ENCODE assay signal across 1 cellular context in the genomic region with DNA sequence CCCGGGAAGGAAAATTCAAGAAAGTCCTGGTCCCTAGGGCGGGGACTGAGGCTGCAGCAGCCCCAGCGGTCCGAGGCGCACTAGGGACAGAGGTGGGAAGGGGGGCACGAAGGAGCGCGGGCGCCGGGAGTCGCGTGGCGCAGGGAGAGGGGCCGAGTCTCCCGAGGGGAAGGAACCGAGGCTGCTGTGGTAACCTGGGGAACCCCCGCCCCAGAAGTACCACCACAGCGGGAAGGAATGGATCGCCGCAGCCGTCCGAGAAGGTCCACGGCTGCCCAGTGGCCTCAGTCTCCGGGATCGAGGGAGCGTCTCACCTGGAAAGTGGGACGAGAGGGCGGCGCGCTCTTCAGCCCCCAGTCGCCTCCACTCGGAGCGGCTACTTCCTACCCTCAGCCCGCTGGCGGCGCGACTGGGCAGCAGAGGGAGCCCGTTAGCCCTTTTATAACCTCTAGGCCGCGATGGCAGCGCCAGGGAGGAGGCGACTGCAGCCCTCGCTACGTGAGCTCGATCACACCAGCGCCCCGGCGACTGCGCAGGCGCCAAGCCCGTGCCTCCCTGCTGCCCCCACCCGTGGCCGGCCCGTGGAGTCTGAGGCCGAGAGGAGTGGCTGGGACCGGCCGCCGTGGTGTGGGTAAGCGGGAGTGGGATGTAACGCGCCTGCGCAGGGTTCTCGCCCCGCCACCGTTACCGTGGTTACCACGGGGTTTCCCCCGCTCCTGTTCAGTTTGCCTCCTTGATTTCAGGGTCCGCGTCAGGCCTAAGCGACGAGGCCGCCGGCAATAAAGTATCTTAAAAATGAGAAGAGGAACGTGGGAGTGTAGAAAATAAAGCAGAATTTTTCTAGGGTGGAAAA.
TF ChIP-seq lines count a peak whose summit lies in the region.

TSS of gene P4HA1 (minus strand) at position 415 of the 853 bp plus-strand sequence. CDS start 21,983 bp downstream, outside the sequence.

TF ChIP-seq in H1, 55 proteins besides CTCF, POLR2A, EP300 and RAD21 (continued from another document):
- TF ChIP-seq E2F6 (IDR thresholded peaks at IDR 0.05) (peak; percentile 74), BACH1 (IDR thresholded peaks at IDR 0.05; ENCODE audit: low read length) (peak; percentile 91), NANOG (IDR thresholded peaks at IDR 0.05; ENCODE audit: insufficient read depth, low read depth, low read length, poor library complexity, severe bottlenecking) (no peak), SIRT6 (IDR thresholded peaks at IDR 0.05; ENCODE audit: low read length) (no peak), POU5F1 (IDR thresholded peaks at IDR 0.05; ENCODE audit: low read depth, low read length) (no peak), BCL11A (IDR thresholded peaks at IDR 0.05; ENCODE audit: low read depth in 2 of 2, low read length in 2 of 2) (no peak), FOSL1 (IDR thresholded peaks at IDR 0.05; ENCODE audit: insufficient read depth, low read depth, low read length) (no peak), TAF1 (IDR thresholded peaks at IDR 0.05; ENCODE audit: low read depth, low read length) (peak; percentile 95), RNF2 (IDR thresholded peaks at IDR 0.05; ENCODE audit: borderline replicate concordance, low read depth, low read length, missing control alignments, poor library complexity, severe bottlenecking) (no peak), TAF7 (optimal IDR thresholded peaks at IDR 0.05; ENCODE audit: borderline replicate concordance, low read depth, low read length) (peak; percentile 84), HDAC2 (IDR thresholded peaks at IDR 0.05; ENCODE audit: borderline replicate concordance in 1 of 2, low read depth in 2 of 2, low read length in 2 of 2) (peak in 1 of 2 experiments; percentile 49; a peak in 1 of 4 replicates), POLR2AphosphoS5 (IDR thresholded peaks at IDR 0.05; ENCODE audit: low read depth, low read length) (peak; percentile 98), HDAC6 (IDR thresholded peaks at IDR 0.05; ENCODE audit: low read depth, low read length) (no peak), EGR1 (IDR thresholded peaks at IDR 0.05; ENCODE audit: borderline replicate concordance, low read depth, low read length) (no peak), SUZ12 (IDR thresholded peaks at IDR 0.05; ENCODE audit: low read length) (no peak), CBX5 (IDR thresholded peaks at IDR 0.05; ENCODE audit: low read depth, low read length) (no peak), YY1 (IDR thresholded peaks at IDR 0.05; ENCODE audit: low read depth, low read length) (peak; percentile 83), TEAD4 (IDR thresholded peaks at IDR 0.05; ENCODE audit: low read depth, low read length) (no peak; the same call in 1 of the 2 replicates), ZNF274 (IDR thresholded peaks at IDR 0.05; ENCODE audit: borderline replicate concordance, extremely low read depth, low read length) (no peak), TBP (IDR thresholded peaks at IDR 0.05; ENCODE audit: low read depth, low read length) (peak; percentile 95), PHF8 (conservative IDR thresholded peaks at IDR 0.05; ENCODE audit: low read depth, low read length) (peak; percentile 77; the same call in 1 of the 2 replicates), JUND (IDR thresholded peaks at IDR 0.05; ENCODE audit: low read length) (no peak), KDM5A (IDR thresholded peaks at IDR 0.05; ENCODE audit: low read length) (no peak), CHD1 (IDR thresholded peaks at IDR 0.05; ENCODE audit: low read depth, low read length) (no peak), CBX8 (IDR thresholded peaks at IDR 0.05; ENCODE audit: borderline replicate concordance, low read depth, low read length) (no peak), NRF1 (IDR thresholded peaks at IDR 0.05; ENCODE audit: low read depth, low read length) (peak; percentile 63), SP2 (IDR thresholded peaks at IDR 0.05; ENCODE audit: low read length) (no peak), KDM1A (IDR thresholded peaks at IDR 0.05; ENCODE audit: borderline replicate concordance, low read length) (no peak), SP1 (IDR thresholded peaks at IDR 0.05; ENCODE audit: low read depth, low read length) (no peak), SIX5 (IDR thresholded peaks at IDR 0.05; ENCODE audit: low read depth, low read length) (no peak), SAP30 (IDR thresholded peaks at IDR 0.05; ENCODE audit: insufficient read depth, insufficient replicate concordance, low read length) (no peak), ASH2L (IDR thresholded peaks at IDR 0.05; ENCODE audit: low read length) (peak; percentile 77), CTBP2 (IDR thresholded peaks at IDR 0.05; ENCODE audit: borderline replicate concordance, insufficient read depth, insufficient read length, low read length) (no peak), SRF (IDR thresholded peaks at IDR 0.05; ENCODE audit: low read depth, low read length) (0 out of 2 replicates have a peak, but pooled peaks have one; percentile 23), CREB1 (IDR thresholded peaks at IDR 0.05) (peak; percentile 93), JUN (IDR thresholded peaks at IDR 0.05; ENCODE audit: low read depth, low read length) (no peak), USF2 (IDR thresholded peaks at IDR 0.05; ENCODE audit: low read length) (no peak), SIN3A (conservative IDR thresholded peaks at IDR 0.05 in 1 of 2, IDR thresholded peaks at IDR 0.05 in 1 of 2; ENCODE audit: low read depth in 1 of 2, low read length in 2 of 2) (peak; percentile 58 to 65; a peak in 1 of 4 replicates)
- TF ChIP-seq, protein P1, sequence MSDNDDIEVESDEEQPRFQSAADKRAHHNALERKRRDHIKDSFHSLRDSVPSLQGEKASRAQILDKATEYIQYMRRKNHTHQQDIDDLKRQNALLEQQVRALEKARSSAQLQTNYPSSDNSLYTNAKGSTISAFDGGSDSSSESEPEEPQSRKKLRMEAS (IDR thresholded peaks at IDR 0.05): peak; percentile 40; the same call in 1 of the 2 replicates
- TF ChIP-seq, protein P2, sequence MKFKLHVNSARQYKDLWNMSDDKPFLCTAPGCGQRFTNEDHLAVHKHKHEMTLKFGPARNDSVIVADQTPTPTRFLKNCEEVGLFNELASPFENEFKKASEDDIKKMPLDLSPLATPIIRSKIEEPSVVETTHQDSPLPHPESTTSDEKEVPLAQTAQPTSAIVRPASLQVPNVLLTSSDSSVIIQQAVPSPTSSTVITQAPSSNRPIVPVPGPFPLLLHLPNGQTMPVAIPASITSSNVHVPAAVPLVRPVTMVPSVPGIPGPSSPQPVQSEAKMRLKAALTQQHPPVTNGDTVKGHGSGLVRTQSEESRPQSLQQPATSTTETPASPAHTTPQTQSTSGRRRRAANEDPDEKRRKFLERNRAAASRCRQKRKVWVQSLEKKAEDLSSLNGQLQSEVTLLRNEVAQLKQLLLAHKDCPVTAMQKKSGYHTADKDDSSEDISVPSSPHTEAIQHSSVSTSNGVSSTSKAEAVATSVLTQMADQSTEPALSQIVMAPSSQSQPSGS (IDR thresholded peaks at IDR 0.05; ENCODE audit: low read length): 0 out of 2 replicates have a peak, but pooled peaks have one; percentile 22
